8 cellular contexts compared by ENCODE assay signal in the genomic region with DNA sequence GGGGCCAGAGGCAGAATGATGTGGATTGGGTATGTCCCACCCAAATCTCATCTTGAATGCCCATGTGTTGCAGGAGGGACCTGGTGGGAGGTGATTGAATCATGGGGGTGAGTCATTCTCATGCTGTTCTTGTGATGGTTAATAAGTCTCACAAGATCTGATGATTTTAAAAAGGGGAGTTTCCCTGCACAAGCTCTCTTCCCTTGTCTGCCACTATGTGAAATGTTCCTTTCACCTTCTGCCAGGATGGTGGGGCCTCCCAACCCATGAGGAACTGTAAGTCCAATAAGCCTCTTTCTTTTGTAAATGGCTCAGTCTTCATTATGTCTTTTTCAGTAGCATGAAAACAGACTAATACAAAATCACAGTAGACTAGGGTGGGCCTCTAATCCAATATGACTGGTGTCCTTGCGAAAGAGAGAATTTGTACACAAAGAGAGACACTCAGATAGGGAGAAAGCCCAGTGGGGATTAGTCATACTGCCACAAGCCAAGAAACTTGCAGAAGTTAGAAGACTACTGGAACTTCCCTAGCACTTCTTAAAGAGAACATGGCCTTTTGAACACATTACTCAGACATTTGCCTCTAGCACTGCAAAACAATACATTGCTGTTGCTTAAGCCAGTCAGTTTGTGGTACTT.
A peak's percentile ranks its signal among the peaks of the same experiment; 100 is the strongest.
DNase-seq lines count a peak whose midpoint lies in the region; ATAC-seq and TF ChIP-seq lines count a peak whose summit lies in the region.

No MANE protein-coding gene starts in this region.

- no peaks in the 10 kb centered on the region for H3K27me3 ChIP-seq in colonic mucosa

- intact Hi-C loops in colonic mucosa (cut with DNase I): no loop called here

- H3K9me3 ChIP-seq in colonic mucosa: no peaks in the 10 kb centered on the region

- no peaks in the 10 kb centered on the region for H3K36me3 ChIP-seq in colonic mucosa

- DNase-seq in GM10248 (ENCODE audit: extremely low spot score) (peak; percentile 16), choroid plexus epithelial cell (ENCODE audit: low read depth) (peak; percentile 89), stromal cell of bone marrow (ENCODE audit: low read depth) (peak; percentile 68), colonic mucosa (no peak), NCI-H2171 (lab: John Stamatoyannopoulos, UW) (no peak), coronary artery (ENCODE audit: low spot score) (no peak)

- ATAC-seq in GM21390 (IDR thresholded peaks at IDR 0.05; ENCODE audit: unreplicated experiment) (peak; percentile 78), HG03571 (IDR thresholded peaks at IDR 0.05; ENCODE audit: unreplicated experiment) (peak; percentile 83)

- H3K9ac ChIP-seq in colonic mucosa (ENCODE audit: low read depth in 2 of 2, low read length in 2 of 2): no peak overlapping the region

- POLR2A ChIA-PET in GM10248 (lab: Yijun Ruan, JAX): no interaction called here

- H3K4me1 ChIP-seq in colonic mucosa: no peaks in the 10 kb centered on the region

- H3K27ac ChIP-seq in colonic mucosa (no peak overlapping the region), coronary artery (peak overlapping the region in 1 of 2 donors; percentile 45)

- TF ChIP-seq CTCF in GM10248 (IDR thresholded peaks at IDR 0.05; ENCODE audit: control extremely low read depth, extremely low read depth, low read depth, missing control alignments) (no peak), choroid plexus epithelial cell (conservative IDR thresholded peaks at IDR 0.05; ENCODE audit: low read depth, low read length) (no peak), colonic mucosa (IDR thresholded peaks at IDR 0.05) (no peak), coronary artery (IDR thresholded peaks at IDR 0.05) (no peak)

- no peak overlapping the region for H3K4me3 ChIP-seq in choroid plexus epithelial cell (ENCODE audit: low read depth, low read length)
- no peak overlapping the region for H3K4me3 ChIP-seq in colonic mucosa
- H3K4me3 ChIP-seq in coronary artery: no peak overlapping the region

- CTCF ChIA-PET in GM10248 (lab: Yijun Ruan, JAX): interaction anchor here (1.9 kb wide), 1 partner anchor 19 kb away, joined by 5 read pairs; no protein-coding TSS in a partner anchor

Comparison
In these comparisons a context has a peak if more than half of its experiments do, and no peak if none do; other contexts are left out.
1. DNase-seq: peak in GM10248 (single experiment), choroid plexus epithelial cell (single experiment) and stromal cell of bone marrow (single experiment); none in colonic mucosa (single experiment), NCI-H2171 (single experiment) and coronary artery (single experiment).